Comparison of ENCODE assay signal across 30 cellular contexts in the genomic region with DNA sequence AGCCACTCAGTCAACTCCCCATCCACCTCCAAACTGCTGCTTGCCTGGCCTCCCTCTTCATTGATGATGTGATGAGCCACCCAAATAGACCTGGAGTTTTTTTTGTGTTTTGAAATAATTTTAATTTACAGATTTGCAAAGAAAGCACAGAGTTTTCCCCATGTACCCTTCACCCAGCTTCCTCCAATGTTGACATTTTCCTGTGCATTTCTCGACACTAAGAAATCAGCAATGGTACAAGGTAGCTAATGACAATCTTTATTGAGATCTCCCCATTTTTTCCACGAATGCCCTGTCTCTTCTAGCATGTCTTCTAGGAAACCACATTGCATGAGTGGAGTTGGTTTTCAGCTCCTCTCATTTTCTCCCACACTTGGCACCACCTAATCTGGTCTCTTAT. TPM values are rescaled to one million over a fixed set of nuclear protein-coding genes. Genes with fewer than 3 reads are reported as not detected.
DNase-seq lines count a peak whose midpoint lies in the region; TF ChIP-seq lines count a peak whose summit lies in the region.
"Had no signal": no experiment of that assay in that cellular context is flagged by ENCODE, and none has a peak within 500 bp of the region (broad histone marks: within the 10 kb centered on the region; RNA-seq: fewer than 3 reads in every experiment).

No MANE protein-coding gene starts in this region.

- no peaks in the 10 kb centered on the region for H3K27me3 ChIP-seq in left ventricle myocardium inferior (ENCODE audit: low read depth)
- no peaks in the 10 kb centered on the region for H3K27me3 ChIP-seq in right atrium auricular region
- no peaks in the 10 kb centered on the region for H3K27me3 ChIP-seq in WERI-Rb-1 (ENCODE audit: insufficient read depth, low read depth, severe bottlenecking)
- H3K27me3 ChIP-seq: BE2C; BLaER1; BLaER1 treated with 17β-estradiol and CSF1 and Interleukin-3, amounts not matched to agents 10 nM and 100 nM had no signal

- H3K36me3 ChIP-seq in left ventricle myocardium inferior (no peaks in the 10 kb centered on the region), right atrium auricular region (no peaks in the 10 kb centered on the region), HEK293 (ENCODE audit: control insufficient read depth in 2 of 2, insufficient read depth in 1 of 2, low read length in 2 of 2) (no peaks in the 10 kb centered on the region; a peak in 1 of 3 replicates), WERI-Rb-1 (no peaks in the 10 kb centered on the region)
- H3K36me3 ChIP-seq: BE2C; BLaER1; BLaER1 treated with 17β-estradiol and CSF1 and Interleukin-3, amounts not matched to agents 10 nM and 100 nM had no signal

- H3K4me1 ChIP-seq in left ventricle myocardium inferior (peaks cover 42% of the 10 kb centered on the region), right atrium auricular region (peaks cover 0 to 19% of the 10 kb centered on the region in 2 donors), HEK293 (ENCODE audit: control insufficient read depth, insufficient read depth, low read length) (peaks cover under 1% of the 10 kb centered on the region; the same call in 1 of the 2 replicates)
- H3K4me1 ChIP-seq: BE2C had no signal

- intact Hi-C loops in left ventricle myocardium inferior (cut with micrococcal nuclease), result no loop called here

- H3K4me3 ChIP-seq in left ventricle myocardium inferior (no peak overlapping the region), right atrium auricular region (no peak overlapping the region), HEK293 (ENCODE audit: low read depth, low read length) (no peak overlapping the region), WERI-Rb-1 (ENCODE audit: low read depth, low read length) (no peak overlapping the region)
- H3K4me3 ChIP-seq: A549; BLaER1; BLaER1 treated with 17β-estradiol and CSF1 and Interleukin-3, amounts not matched to agents 10 nM and 100 nM had no signal

- no peak for DNase-seq in left ventricle myocardium inferior
- no peak for DNase-seq in right atrium auricular region (ENCODE audit: low spot score)
- no peak for DNase-seq in WERI-Rb-1
- DNase-seq: 8988T; ACHN; AML-193; BE2C; C1 segment of cervical spinal cord; Caco-2; Calu3; CD4-positive, alpha-beta memory T cell; CD4-positive, alpha-beta T cell; CD4-positive, CD25-positive, alpha-beta regulatory T cell; CD8-positive, alpha-beta memory T cell; CD8-positive, alpha-beta T cell; COR-L47; DMS 273 treated with DMSO at 0.1 percent for 48 hours; DMS153; DMS53; DMS79; DMS79 treated with DMSO at 0.1 percent for 48 hours; DND-41; EL had no signal

- H3K9me3 ChIP-seq in left ventricle myocardium inferior (replicated peaks) (no peaks in the 10 kb centered on the region), right atrium auricular region (no peaks in the 10 kb centered on the region), HEK293 (ENCODE audit: control insufficient read depth, insufficient read depth, low read depth, low read length) (no peaks in the 10 kb centered on the region), WERI-Rb-1 (ENCODE audit: severe bottlenecking) (no peaks in the 10 kb centered on the region)
- H3K9me3 ChIP-seq: A549, BE2C, Caco-2 had no signal

- H3K27ac ChIP-seq in left ventricle myocardium inferior (replicated peaks) (peak overlapping the region; percentile 22), right atrium auricular region (peak overlapping the region in 1 of 2 donors; percentile 44), HEK293 (ENCODE audit: extremely low read depth, low read depth, low read length) (no peak overlapping the region), WERI-Rb-1 (no peak overlapping the region)
- H3K27ac ChIP-seq: 22Rv1; A549; BLaER1; BLaER1 treated with 17β-estradiol and CSF1 and Interleukin-3, amounts not matched to agents 10 nM and 100 nM; C4-2B had no signal

- POLR2A ChIA-PET in HEK293 (lab: Yijun Ruan, JAX), result no interaction called here

- TF ChIP-seq CTCF in left ventricle myocardium inferior (IDR thresholded peaks at IDR 0.05; ENCODE audit: borderline replicate concordance) (no peak), right atrium auricular region (IDR thresholded peaks at IDR 0.05) (no peak), HEK293 (tag by site-specific recombination; IDR thresholded peaks at IDR 0.05) (no peak), WERI-Rb-1 (IDR thresholded peaks at IDR 0.05; ENCODE audit: low read depth, low read length) (no peak)

- CTCF ChIA-PET in HEK293 (lab: Yijun Ruan, JAX), result interaction anchor here (0.6 to 0.9 kb wide), 2 partner anchors 102 to 238 kb away, joined by 3 to 4 read pairs; no protein-coding TSS in a partner anchor

TF ChIP-seq in HEK293, 187 proteins besides CTCF, POLR2A, EP300 and RAD21:
- TF ChIP-seq ZNF792 (tag by site-specific recombination; IDR thresholded peaks at IDR 0.05) (no peak), ZNF529 (tag by site-specific recombination; IDR thresholded peaks at IDR 0.05; ENCODE audit: insufficient replicate concordance) (peak; percentile 94)
- TF ChIP-seq, protein P1, sequence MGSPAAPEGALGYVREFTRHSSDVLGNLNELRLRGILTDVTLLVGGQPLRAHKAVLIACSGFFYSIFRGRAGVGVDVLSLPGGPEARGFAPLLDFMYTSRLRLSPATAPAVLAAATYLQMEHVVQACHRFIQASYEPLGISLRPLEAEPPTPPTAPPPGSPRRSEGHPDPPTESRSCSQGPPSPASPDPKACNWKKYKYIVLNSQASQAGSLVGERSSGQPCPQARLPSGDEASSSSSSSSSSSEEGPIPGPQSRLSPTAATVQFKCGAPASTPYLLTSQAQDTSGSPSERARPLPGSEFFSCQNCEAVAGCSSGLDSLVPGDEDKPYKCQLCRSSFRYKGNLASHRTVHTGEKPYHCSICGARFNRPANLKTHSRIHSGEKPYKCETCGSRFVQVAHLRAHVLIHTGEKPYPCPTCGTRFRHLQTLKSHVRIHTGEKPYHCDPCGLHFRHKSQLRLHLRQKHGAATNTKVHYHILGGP (tag by site-specific recombination; IDR thresholded peaks at IDR 0.05), result 0 out of 2 replicates have a peak, but pooled peaks have one; percentile 22

RNA-seq across cellular contexts. Expression of gene PPP1R14C, which starts 30.1 kb away (rescaled TPM):
- total RNA-seq in left ventricle myocardium inferior (116 TPM), right atrium auricular region (100 to 1,000 TPM in 1 of 2 donors, 10 to 100 TPM in 1; 85.4 to 130 TPM)
- total RNA-seq: B cell; CD4-positive, alpha-beta memory T cell; CD4-positive, alpha-beta T cell; CD4-positive, CD25-positive, alpha-beta regulatory T cell; CD8-positive, alpha-beta T cell had no signal
